22 cellular contexts compared by ENCODE assay signal in the genomic region with DNA sequence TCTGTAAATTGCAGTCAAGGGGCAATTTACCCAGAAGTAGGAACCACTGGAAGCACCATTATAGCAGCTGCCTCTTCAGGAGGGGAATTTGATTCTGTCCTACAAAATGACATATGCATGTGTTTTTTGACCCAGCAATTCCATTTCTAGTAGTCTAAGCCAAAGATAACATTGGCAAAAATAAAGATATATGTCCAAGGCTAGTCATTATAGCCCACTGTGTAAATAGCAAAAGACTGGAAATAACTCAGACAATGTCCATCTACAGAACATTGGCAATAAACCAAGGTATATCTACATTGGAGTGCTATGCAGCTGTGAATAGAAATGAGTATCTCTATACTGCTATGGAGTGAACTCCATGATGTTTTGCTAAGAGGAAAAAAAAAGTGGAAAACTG. TPM values are rescaled to one million over a fixed set of nuclear protein-coding genes. Genes with fewer than 3 reads are reported as not detected.
DNase-seq lines count a peak whose midpoint lies in the region; ATAC-seq and TF ChIP-seq lines count a peak whose summit lies in the region.
"Had no signal": no experiment of that assay in that cellular context is flagged by ENCODE, and none has a peak within 500 bp of the region (broad histone marks: within the 10 kb centered on the region; RNA-seq: fewer than 3 reads in every experiment).

No MANE protein-coding gene starts in this region.

- H3K4me3 Mint-ChIP-seq in mesothelial cell of epicardium: no peak overlapping the region
- H3K4me3 Mint-ChIP-seq in glutamatergic neuron (ENCODE audit: unreplicated experiment): no peak overlapping the region
- H3K4me3 Mint-ChIP-seq: CD4-positive, alpha-beta T cell; T-cell had no signal

- ATAC-seq in GM19467 (IDR thresholded peaks at IDR 0.05; ENCODE audit: unreplicated experiment): no peak
- ATAC-seq: T-cell had no signal

- TF ChIP-seq CTCF in astrocyte of the spinal cord (IDR thresholded peaks at IDR 0.05; ENCODE audit: low read depth, low read length): no peak
- TF ChIP-seq CTCF in mesothelial cell of epicardium (IDR thresholded peaks at IDR 0.05; ENCODE audit: unreplicated experiment): no peak
- no peak for TF ChIP-seq CTCF in glutamatergic neuron (IDR thresholded peaks at IDR 0.05; ENCODE audit: partially characterized antibody, unreplicated experiment)

- H4K20me1 ChIP-seq in BLaER1 treated with 17β-estradiol and CSF1 and Interleukin-3, amounts not matched to agents 10 nM and 100 nM: peaks cover 0 to 52% (median 15%) of the 10 kb centered on the region in 11 experiments; a peak in 14 of 22 replicates

- DNase-seq in NCI-H2029 (lab: John Stamatoyannopoulos, UW) (peak; percentile 62), astrocyte of the spinal cord (ENCODE audit: low read depth, low spot score) (peak; percentile 15), mesothelial cell of epicardium (ENCODE audit: low spot score in 2 of 2, unreplicated experiment in 2 of 2) (no peak), glomerular visceral epithelial cell (ENCODE audit: extremely low spot score) (no peak), 8988T (no peak), glutamatergic neuron (no peak)
- DNase-seq: ACHN; Caco-2; CD4-positive, alpha-beta T cell; DND-41; KG1; MG63; NCI-H1694; NCI-H2081 treated with DMSO at 0.1 percent for 48 hours; NCI-H446 treated with DMSO at 0.1 percent for 48 hours; NCI-H526; NCI-H82; RPMI8226; SHP77; T-cell had no signal

- H3K27ac ChIP-seq in BLaER1 treated with 17β-estradiol and CSF1 and Interleukin-3, amounts not matched to agents 10 nM and 100 nM: no peak overlapping the region

- H3K4me3 ChIP-seq in BLaER1 treated with 17β-estradiol and CSF1 and Interleukin-3, amounts not matched to agents 10 nM and 100 nM: no peak overlapping the region
- H3K4me3 ChIP-seq in astrocyte of the spinal cord (ENCODE audit: low read depth, low read length): no peak overlapping the region
- H3K4me3 ChIP-seq: MG63 had no signal

- H3K27me3 Mint-ChIP-seq in mesothelial cell of epicardium (ENCODE audit: low read depth) (no peaks in the 10 kb centered on the region), glutamatergic neuron (ENCODE audit: unreplicated experiment) (no peaks in the 10 kb centered on the region)
- H3K27me3 Mint-ChIP-seq: CD4-positive, alpha-beta T cell; T-cell had no signal

- H3K36me3 Mint-ChIP-seq in mesothelial cell of epicardium: peaks cover 32% of the 10 kb centered on the region
- H3K36me3 Mint-ChIP-seq in glutamatergic neuron (ENCODE audit: unreplicated experiment): no peaks in the 10 kb centered on the region

- H3K9me3 ChIP-seq in BLaER1 treated with 17β-estradiol and CSF1 and Interleukin-3, amounts not matched to agents 10 nM and 100 nM (replicated peaks in 1 of 11): peaks cover 0 to 6% (median 0%) of the 10 kb centered on the region in 11 experiments; a peak in 1 of 22 replicates
- H3K9me3 ChIP-seq: Caco-2, MG63 had no signal

- H3K9me3 Mint-ChIP-seq in mesothelial cell of epicardium (no peaks in the 10 kb centered on the region), glutamatergic neuron (ENCODE audit: unreplicated experiment) (peaks cover 3% of the 10 kb centered on the region)
- H3K9me3 Mint-ChIP-seq: CD4-positive, alpha-beta T cell; T-cell had no signal

- no peaks in the 10 kb centered on the region for H3K27me3 ChIP-seq in BLaER1 treated with 17β-estradiol and CSF1 and Interleukin-3, amounts not matched to agents 10 nM and 100 nM
- H3K27me3 ChIP-seq: MG63 had no signal

- H3K4me1 Mint-ChIP-seq in mesothelial cell of epicardium (peaks cover 6% of the 10 kb centered on the region), glutamatergic neuron (ENCODE audit: low read depth, unreplicated experiment) (peaks cover 3% of the 10 kb centered on the region)

- H3K36me3 ChIP-seq in BLaER1 treated with 17β-estradiol and CSF1 and Interleukin-3, amounts not matched to agents 10 nM and 100 nM: peaks cover 26 to 60% (median 38%) of the 10 kb centered on the region in 11 experiments

- in situ Hi-C loops in astrocyte of the spinal cord (cut with HindIII; ENCODE audit: low sequenced_read_pairs): no loop called here

- peak overlapping the region in 6 of 11 experiments; percentile 61 to 77 (median 70); a peak in 10 of 22 replicates for H3K4me2 ChIP-seq in BLaER1 treated with 17β-estradiol and CSF1 and Interleukin-3, amounts not matched to agents 10 nM and 100 nM

- H3K4me1 ChIP-seq in BLaER1 treated with 17β-estradiol and CSF1 and Interleukin-3, amounts not matched to agents 10 nM and 100 nM: peaks cover 24 to 46% (median 29%) of the 10 kb centered on the region in 10 experiments
- H3K4me1 ChIP-seq: Caco-2 had no signal

- H3K27ac Mint-ChIP-seq in mesothelial cell of epicardium: peak overlapping the region; percentile 34
- H3K27ac Mint-ChIP-seq in glutamatergic neuron (ENCODE audit: unreplicated experiment): no peak overlapping the region
- H3K27ac Mint-ChIP-seq: T-cell had no signal

- H3K9ac ChIP-seq in BLaER1 treated with 17β-estradiol and CSF1 and Interleukin-3, amounts not matched to agents 10 nM and 100 nM: 0 out of 22 replicates have a peak overlapping the region, but pooled peaks of 1 of the 11 experiments have one; percentile 16

RNA-seq across cellular contexts. Expression of a gene that starts 12.5 kb away (rescaled TPM):
- total RNA-seq in mesothelial cell of epicardium: 48.3 to 52.5 TPM (median 48.7 TPM) in 3 replicates
- total RNA-seq in glutamatergic neuron (ENCODE audit: unreplicated experiment): 60.3 TPM

RNA-seq across cellular contexts. Expression of a gene that starts 30.0 kb away (rescaled TPM):
- total RNA-seq in mesothelial cell of epicardium (37.1 to 38.3 TPM (median 37.3 TPM) in 3 replicates), glutamatergic neuron (ENCODE audit: unreplicated experiment) (25.8 TPM)

RNA-seq across cellular contexts. Expression of a gene that starts 56.3 kb away (rescaled TPM):
- total RNA-seq in mesothelial cell of epicardium (13.8 to 14.5 TPM (median 14.0 TPM) in 3 replicates), glutamatergic neuron (ENCODE audit: unreplicated experiment) (8.1 TPM)

Comparison
In these comparisons a context has a peak if more than half of its experiments do, and no peak if none do; other contexts are left out.
1. DNase-seq: peak in NCI-H2029 (single experiment) and astrocyte of the spinal cord (single experiment); none in mesothelial cell of epicardium (0 of 2), glomerular visceral epithelial cell (single experiment), 8988T (single experiment) and glutamatergic neuron (single experiment).